In the genomic region with DNA sequence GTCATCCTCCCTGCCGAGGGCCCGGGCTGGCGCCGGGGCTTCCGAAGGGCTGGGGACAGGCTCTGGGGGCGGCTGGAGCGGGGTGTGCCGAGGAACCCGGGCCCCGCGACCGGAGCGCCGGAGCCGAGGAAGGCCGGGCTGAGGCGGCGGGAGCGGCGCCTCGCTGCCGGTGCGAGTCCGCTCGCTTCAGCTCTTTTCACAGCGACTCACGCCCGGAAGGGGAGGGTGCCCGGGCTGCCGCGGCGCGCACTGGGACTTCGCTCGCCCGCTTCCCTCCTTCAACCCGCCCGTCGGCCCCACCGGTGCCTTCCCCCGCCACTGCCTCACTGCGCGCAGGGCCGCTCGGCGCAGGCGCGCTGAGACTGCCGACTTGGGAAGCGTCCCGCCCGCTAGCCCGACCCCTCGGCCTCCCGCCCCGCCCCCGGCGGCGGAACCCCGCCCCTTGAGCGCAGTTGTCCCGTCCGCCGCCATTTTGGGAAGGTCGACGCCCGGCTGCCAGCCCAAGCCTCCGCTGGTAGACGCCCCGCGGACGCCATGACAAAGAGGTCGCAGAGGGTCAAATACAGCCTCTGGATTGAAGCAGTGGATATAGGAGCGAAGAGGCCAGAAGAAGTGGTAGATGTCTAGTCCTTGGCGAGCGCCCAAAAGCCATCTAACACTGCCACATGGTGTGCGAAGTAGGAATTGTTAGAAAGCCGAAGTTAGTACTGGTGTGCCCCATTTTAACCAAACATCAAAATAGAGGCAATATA, we compare ENCODE assay signal across 1 cellular context.
TF ChIP-seq lines count a peak whose summit lies in the region.

A gene with protein sequence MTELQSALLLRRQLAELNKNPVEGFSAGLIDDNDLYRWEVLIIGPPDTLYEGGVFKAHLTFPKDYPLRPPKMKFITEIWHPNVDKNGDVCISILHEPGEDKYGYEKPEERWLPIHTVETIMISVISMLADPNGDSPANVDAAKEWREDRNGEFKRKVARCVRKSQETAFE (minus strand): TSS at position 364 of the 752 bp plus-strand sequence. CDS start 359 bp downstream, at position 5.

TF ChIP-seq in K562, 482 proteins besides CTCF, POLR2A, EP300 and RAD21 (continued from another document):
- TF ChIP-seq, protein P1, sequence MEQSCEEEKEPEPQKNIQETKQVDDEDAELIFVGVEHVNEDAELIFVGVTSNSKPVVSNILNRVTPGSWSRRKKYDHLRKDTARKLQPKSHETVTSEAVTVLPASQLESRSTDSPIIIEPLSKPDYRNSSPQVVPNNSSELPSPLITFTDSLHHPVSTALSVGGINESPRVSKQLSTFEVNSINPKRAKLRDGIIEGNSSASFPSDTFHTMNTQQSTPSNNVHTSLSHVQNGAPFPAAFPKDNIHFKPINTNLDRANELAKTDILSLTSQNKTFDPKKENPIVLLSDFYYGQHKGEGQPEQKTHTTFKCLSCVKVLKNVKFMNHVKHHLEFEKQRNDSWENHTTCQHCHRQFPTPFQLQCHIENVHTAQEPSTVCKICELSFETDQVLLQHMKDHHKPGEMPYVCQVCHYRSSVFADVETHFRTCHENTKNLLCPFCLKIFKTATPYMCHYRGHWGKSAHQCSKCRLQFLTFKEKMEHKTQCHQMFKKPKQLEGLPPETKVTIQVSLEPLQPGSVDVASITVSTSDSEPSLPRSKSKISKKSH (CRISPR knock-in tag; IDR thresholded peaks at IDR 0.05): no peak
- TF ChIP-seq, protein P2, sequence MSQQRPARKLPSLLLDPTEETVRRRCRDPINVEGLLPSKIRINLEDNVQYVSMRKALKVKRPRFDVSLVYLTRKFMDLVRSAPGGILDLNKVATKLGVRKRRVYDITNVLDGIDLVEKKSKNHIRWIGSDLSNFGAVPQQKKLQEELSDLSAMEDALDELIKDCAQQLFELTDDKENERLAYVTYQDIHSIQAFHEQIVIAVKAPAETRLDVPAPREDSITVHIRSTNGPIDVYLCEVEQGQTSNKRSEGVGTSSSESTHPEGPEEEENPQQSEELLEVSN (IDR thresholded peaks at IDR 0.05; ENCODE audit: borderline replicate concordance in 1 of 2, extremely low read depth in 1 of 2, insufficient read depth in 1 of 2, insufficient read length in 1 of 2, low read depth in 1 of 2, low read length in 1 of 2, poor library complexity in 1 of 2, severe bottlenecking in 1 of 2): peak in 1 of 2 experiments; percentile 49
- TF ChIP-seq, protein P3, sequence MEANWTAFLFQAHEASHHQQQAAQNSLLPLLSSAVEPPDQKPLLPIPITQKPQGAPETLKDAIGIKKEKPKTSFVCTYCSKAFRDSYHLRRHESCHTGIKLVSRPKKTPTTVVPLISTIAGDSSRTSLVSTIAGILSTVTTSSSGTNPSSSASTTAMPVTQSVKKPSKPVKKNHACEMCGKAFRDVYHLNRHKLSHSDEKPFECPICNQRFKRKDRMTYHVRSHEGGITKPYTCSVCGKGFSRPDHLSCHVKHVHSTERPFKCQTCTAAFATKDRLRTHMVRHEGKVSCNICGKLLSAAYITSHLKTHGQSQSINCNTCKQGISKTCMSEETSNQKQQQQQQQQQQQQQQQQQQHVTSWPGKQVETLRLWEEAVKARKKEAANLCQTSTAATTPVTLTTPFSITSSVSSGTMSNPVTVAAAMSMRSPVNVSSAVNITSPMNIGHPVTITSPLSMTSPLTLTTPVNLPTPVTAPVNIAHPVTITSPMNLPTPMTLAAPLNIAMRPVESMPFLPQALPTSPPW (CRISPR knock-in tag; IDR thresholded peaks at IDR 0.05): peak; percentile 76
- no peak for TF ChIP-seq NFATC3 (IDR thresholded peaks at IDR 0.05)
- TF ChIP-seq RFX1 (IDR thresholded peaks at IDR 0.05): no peak
- no peak for TF ChIP-seq ZSCAN32 (CRISPR knock-in tag; IDR thresholded peaks at IDR 0.05)
- peak; percentile 27; the same call in 1 of the 2 replicates for TF ChIP-seq SOX6 (IDR thresholded peaks at IDR 0.05)
- TF ChIP-seq ATF1 (CRISPR knock-in tag; IDR thresholded peaks at IDR 0.05): no peak
- TF ChIP-seq ATF1 (tag; IDR thresholded peaks at IDR 0.05): peak; percentile 24; the same call in 1 of the 2 replicates
- TF ChIP-seq ZNF551 (CRISPR knock-in tag; IDR thresholded peaks at IDR 0.05): no peak
- no peak for TF ChIP-seq TAF7 (tag; IDR thresholded peaks at IDR 0.05)
- TF ChIP-seq, protein P4, sequence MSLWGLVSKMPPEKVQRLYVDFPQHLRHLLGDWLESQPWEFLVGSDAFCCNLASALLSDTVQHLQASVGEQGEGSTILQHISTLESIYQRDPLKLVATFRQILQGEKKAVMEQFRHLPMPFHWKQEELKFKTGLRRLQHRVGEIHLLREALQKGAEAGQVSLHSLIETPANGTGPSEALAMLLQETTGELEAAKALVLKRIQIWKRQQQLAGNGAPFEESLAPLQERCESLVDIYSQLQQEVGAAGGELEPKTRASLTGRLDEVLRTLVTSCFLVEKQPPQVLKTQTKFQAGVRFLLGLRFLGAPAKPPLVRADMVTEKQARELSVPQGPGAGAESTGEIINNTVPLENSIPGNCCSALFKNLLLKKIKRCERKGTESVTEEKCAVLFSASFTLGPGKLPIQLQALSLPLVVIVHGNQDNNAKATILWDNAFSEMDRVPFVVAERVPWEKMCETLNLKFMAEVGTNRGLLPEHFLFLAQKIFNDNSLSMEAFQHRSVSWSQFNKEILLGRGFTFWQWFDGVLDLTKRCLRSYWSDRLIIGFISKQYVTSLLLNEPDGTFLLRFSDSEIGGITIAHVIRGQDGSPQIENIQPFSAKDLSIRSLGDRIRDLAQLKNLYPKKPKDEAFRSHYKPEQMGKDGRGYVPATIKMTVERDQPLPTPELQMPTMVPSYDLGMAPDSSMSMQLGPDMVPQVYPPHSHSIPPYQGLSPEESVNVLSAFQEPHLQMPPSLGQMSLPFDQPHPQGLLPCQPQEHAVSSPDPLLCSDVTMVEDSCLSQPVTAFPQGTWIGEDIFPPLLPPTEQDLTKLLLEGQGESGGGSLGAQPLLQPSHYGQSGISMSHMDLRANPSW (CRISPR knock-in tag; IDR thresholded peaks at IDR 0.05): no peak
- no peak for TF ChIP-seq BRD4 (IDR thresholded peaks at IDR 0.05)
- TF ChIP-seq CCNT2 (IDR thresholded peaks at IDR 0.05; ENCODE audit: borderline replicate concordance, extremely low read depth, insufficient read length, low read depth, low read length): peak; percentile 35
- TF ChIP-seq FOXK2 (conservative IDR thresholded peaks at IDR 0.05 in 1 of 2, IDR thresholded peaks at IDR 0.05 in 1 of 2; ENCODE audit: low read depth in 2 of 2): 0 out of 4 replicates have a peak, but pooled peaks of 1 of the 2 experiments have one; percentile 47
- no peak for TF ChIP-seq SRSF1 (IDR thresholded peaks at IDR 0.05; ENCODE audit: low read depth, low read length)
- no peak for TF ChIP-seq ARID1B (IDR thresholded peaks at IDR 0.05)
- TF ChIP-seq NR2C1 (IDR thresholded peaks at IDR 0.05): peak; percentile 74; the same call in 1 of the 2 replicates
- peak; percentile 77 for TF ChIP-seq NR2C1 (tag; IDR thresholded peaks at IDR 0.05)
- TF ChIP-seq POLR3A (IDR thresholded peaks at IDR 0.05; ENCODE audit: borderline replicate concordance, extremely low read depth, insufficient read depth, insufficient read length): no peak
- no peak for TF ChIP-seq TCFL5 (CRISPR knock-in tag; conservative IDR thresholded peaks at IDR 0.05)
- TF ChIP-seq ZNF431 (CRISPR knock-in tag; IDR thresholded peaks at IDR 0.05): no peak
